31 cellular contexts compared by ENCODE assay signal in genomic region chr9:25654417-25654816, GRCh38. TPM values are rescaled to one million over a fixed set of nuclear protein-coding genes. Genes with fewer than 3 reads are reported as not detected.
"Had no signal": no experiment of that assay in that cellular context is flagged by ENCODE, and none has a peak within 500 bp of the region (broad histone marks: within the 10 kb centered on the region; RNA-seq: fewer than 3 reads in every experiment).

No MANE protein-coding gene starts in this region.

- H3K4me1 ChIP-seq: esophagus squamous epithelium, gastroesophageal sphincter, heart right ventricle had no signal

- H3K9me3 ChIP-seq: esophagus squamous epithelium, gastroesophageal sphincter had no signal

- H3K36me3 ChIP-seq: brain microvascular endothelial cell, esophagus squamous epithelium, gastroesophageal sphincter, heart right ventricle, WERI-Rb-1 had no signal

- ATAC-seq: activated CD4-positive, alpha-beta T cell treated with anti-CD3 and anti-CD28 coated beads for 36 hours; activated T-cell treated with anti-CD3 and anti-CD28 coated beads, Interleukin-2, amount 50 U/mL, for 4 hours; activated T-helper 17 cell treated with anti-CD3 and anti-CD28 coated beads, Interleukin-2, amount 50 U/mL, for 72 hours; gastroesophageal sphincter; heart right ventricle; T-helper 17 cell had no signal

- H3K27ac Mint-ChIP-seq: activated CD4-positive, alpha-beta memory T cell treated with anti-CD3 and anti-CD28 coated beads, Interleukin-2, amount 10 ng/mL, durations not matched to agents 7 days and 5 days; activated CD4-positive, alpha-beta T cell treated with anti-CD3 and anti-CD28 coated beads for 36 hours; activated CD4-positive, alpha-beta T cell treated with anti-CD3 and anti-CD28 coated beads, Interleukin-2, amount 10 ng/mL, durations not matched to agents 24 days and 14 days; activated naive CD8-positive, alpha-beta T cell; activated T-helper 17 cell treated with anti-CD3 and anti-CD28 coated beads, Interleukin-2, amount 50 U/mL, for 72 hours; dendritic cell treated with granulocyte-macrophage colony-stimulating factor and Interleukin-4, amounts not matched to agents 40 ng/mL and 50 ng/mL, for 4 days; T-helper 17 cell; T-helper 2 cell treated with Interferon-gamma antibody and Interleukin-4, amounts not matched to agents 5 μg/mL and 100 μg/mL, for 36 hours had no signal

- H3K27me3 Mint-ChIP-seq: activated CD4-positive, alpha-beta memory T cell treated with anti-CD3 and anti-CD28 coated beads, Interleukin-2, amount 10 ng/mL, durations not matched to agents 7 days and 5 days; activated CD4-positive, alpha-beta T cell treated with anti-CD3 and anti-CD28 coated beads for 36 hours; activated CD4-positive, alpha-beta T cell treated with anti-CD3 and anti-CD28 coated beads, Interleukin-2, amount 10 ng/mL, durations not matched to agents 24 days and 14 days; activated naive CD8-positive, alpha-beta T cell; activated T-helper 17 cell treated with anti-CD3 and anti-CD28 coated beads, Interleukin-2, amount 50 U/mL, for 72 hours; central memory CD8-positive, alpha-beta T cell; dendritic cell treated with granulocyte-macrophage colony-stimulating factor and Interleukin-4, amounts not matched to agents 40 ng/mL and 50 ng/mL, for 4 days; T-helper 17 cell had no signal

- H3K27ac ChIP-seq: brain microvascular endothelial cell, coronary artery, dorsolateral prefrontal cortex, esophagus squamous epithelium, gastroesophageal sphincter, heart right ventricle, WERI-Rb-1 had no signal

- H3K4me1 Mint-ChIP-seq: activated CD4-positive, alpha-beta memory T cell treated with anti-CD3 and anti-CD28 coated beads, Interleukin-2, amount 10 ng/mL, durations not matched to agents 7 days and 5 days; activated CD4-positive, alpha-beta T cell treated with anti-CD3 and anti-CD28 coated beads for 36 hours; activated CD4-positive, alpha-beta T cell treated with anti-CD3 and anti-CD28 coated beads, Interleukin-2, amount 10 ng/mL, durations not matched to agents 24 days and 14 days; activated T-helper 17 cell treated with anti-CD3 and anti-CD28 coated beads, Interleukin-2, amount 50 U/mL, for 72 hours; central memory CD8-positive, alpha-beta T cell; T-helper 17 cell had no signal

- H3K4me3 Mint-ChIP-seq: activated CD4-positive, alpha-beta memory T cell treated with anti-CD3 and anti-CD28 coated beads, Interleukin-2, amount 10 ng/mL, durations not matched to agents 7 days and 5 days; activated CD4-positive, alpha-beta T cell treated with anti-CD3 and anti-CD28 coated beads for 36 hours; activated CD4-positive, alpha-beta T cell treated with anti-CD3 and anti-CD28 coated beads, Interleukin-2, amount 10 ng/mL, durations not matched to agents 24 days and 14 days; activated naive CD8-positive, alpha-beta T cell; activated T-cell treated with anti-CD3 and anti-CD28 coated beads, Interleukin-2, amount 50 U/mL, for 4 hours; activated T-helper 17 cell treated with anti-CD3 and anti-CD28 coated beads, Interleukin-2, amount 50 U/mL, for 72 hours; central memory CD8-positive, alpha-beta T cell; dendritic cell treated with granulocyte-macrophage colony-stimulating factor and Interleukin-4, amounts not matched to agents 40 ng/mL and 50 ng/mL, for 4 days; T-helper 17 cell; T-helper 2 cell treated with Interferon-gamma antibody and Interleukin-4, amounts not matched to agents 5 μg/mL and 100 μg/mL, for 36 hours had no signal

- DNase-seq: activated CD4-positive, alpha-beta memory T cell treated with anti-CD3 and anti-CD28 coated beads, Interleukin-2, amount 10 ng/mL, durations not matched to agents 7 days and 5 days; activated CD4-positive, alpha-beta T cell treated with anti-CD3 and anti-CD28 coated beads for 36 hours; activated CD4-positive, alpha-beta T cell treated with anti-CD3 and anti-CD28 coated beads, Interleukin-2, amount 10 ng/mL, durations not matched to agents 24 days and 14 days; activated CD4-positive, alpha-beta T cell treated with anti-CD3 and anti-CD28 coated beads, Interleukin-2, amount 50 U/mL, for 4 hours; activated CD4-positive, CD25-positive, alpha-beta regulatory T cell; activated CD4-positive, CD25-positive, alpha-beta regulatory T cell treated with anti-CD3 and anti-CD28 coated beads, Interleukin-2, amount 50 U/mL, for 72 hours; activated effector memory CD4-positive, alpha-beta T cell treated with Interleukin-2 at 50 U/mL for 16 hours; activated gamma-delta T cell treated with Interleukin-2 at 50 U/mL for 16 hours; activated naive CD4-positive, alpha-beta T cell treated with anti-CD3 and anti-CD28 coated beads, Interleukin-2, amount 50 U/mL, for 16 hours; activated naive CD4-positive, alpha-beta T cell treated with Interleukin-2 at 50 U/mL for 16 hours; activated T-cell treated with anti-CD3 and anti-CD28 coated beads, Interleukin-2, amount 50 U/mL, for 4 hours; amniotic stem cell; anterior cingulate cortex; brain microvascular endothelial cell; dorsolateral prefrontal cortex; effector memory CD4-positive, alpha-beta T cell; erythroblast; esophagus squamous epithelium; foreskin melanocyte; heart right ventricle; T-helper 1 cell; T-helper 17 cell; T1000; WERI-Rb-1 had no signal

- H3K36me3 Mint-ChIP-seq: activated naive CD8-positive, alpha-beta T cell had no signal

- H3K4me3 ChIP-seq: coronary artery, dorsolateral prefrontal cortex, esophagus squamous epithelium, gastroesophageal sphincter, heart right ventricle had no signal

- H3K27me3 ChIP-seq: brain microvascular endothelial cell, esophagus squamous epithelium, gastroesophageal sphincter, heart right ventricle had no signal

RNA-seq across cellular contexts. Expression of gene TUSC1, which starts 23.8 kb away (rescaled TPM):
- total RNA-seq: activated CD4-positive, alpha-beta memory T cell treated with anti-CD3 and anti-CD28 coated beads, Interleukin-2, amount 10 ng/mL, durations not matched to agents 7 days and 5 days; activated T-helper 17 cell treated with anti-CD3 and anti-CD28 coated beads, Interleukin-2, amount 50 U/mL, for 72 hours; T-helper 17 cell had no signal
